Comparison of ENCODE assay signal across 35 cellular contexts in the genomic region with DNA sequence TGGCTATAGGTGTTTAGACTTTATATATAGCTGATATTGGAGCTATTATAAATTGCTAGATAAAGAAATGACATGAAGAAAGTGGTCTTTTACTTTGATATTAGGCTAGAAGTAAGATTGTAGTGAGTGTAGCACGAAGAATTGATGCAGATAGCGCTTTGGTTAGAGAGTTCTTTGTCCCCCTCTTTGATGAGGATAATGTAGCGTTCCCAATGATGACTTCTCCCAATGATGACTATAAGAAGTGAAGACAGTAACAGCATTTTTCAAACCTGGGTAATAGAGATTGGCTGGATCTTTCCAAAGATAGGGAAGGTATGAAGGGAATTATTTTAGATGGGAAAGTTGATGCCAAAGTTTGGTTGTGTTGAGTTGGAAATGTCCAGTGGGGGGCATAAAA.
"Had no signal": no experiment of that assay in that cellular context is flagged by ENCODE, and none has a peak within 500 bp of the region (broad histone marks: within the 10 kb centered on the region; RNA-seq: fewer than 3 reads in every experiment).

No MANE protein-coding gene starts in this region.

- FAIRE-seq: astrocyte, RCC 7860 had no signal

- H3K4me1 ChIP-seq: breast epithelium had no signal

- H3K27me3 ChIP-seq: body of pancreas, breast epithelium had no signal

- DNase-seq: activated B cell treated with CpG ODN at 0.5 μM for 24 hours; activated CD4-positive, alpha-beta memory T cell treated with anti-CD3 and anti-CD28 coated beads for 36 hours; activated CD4-positive, alpha-beta T cell treated with anti-CD3 and anti-CD28 coated beads for 4 hours; activated CD4-positive, alpha-beta T cell treated with anti-CD3 and anti-CD28 coated beads, Interleukin-2, amount 50 U/mL, for 1 hour; activated CD4-positive, CD25-positive, alpha-beta regulatory T cell treated with anti-CD3 and anti-CD28 coated beads, Interleukin-2, amount 50 U/mL, for 72 hours; activated CD8-positive, alpha-beta memory T cell treated with anti-CD3 and anti-CD28 coated beads, Interleukin-2, amount 50 U/mL, for 4 hours; activated gamma-delta T cell; activated naive CD4-positive, alpha-beta T cell treated with Interleukin-2 at 50 U/mL for 16 hours; activated naive CD8-positive, alpha-beta T cell treated with anti-CD3 and anti-CD28 coated beads, Interleukin-2, amount 10 ng/mL, durations not matched to agents 7 days and 5 days; activated T-cell treated with anti-CD3 and anti-CD28 coated beads, Interleukin-2, amount 50 U/mL, for 48 hours; amygdala; body of pancreas; KG1; NCI-H1092 treated with DMSO at 0.1 percent for 48 hours; NCI-H1417; NCI-H146; NCI-H187; NCI-H2029 treated with DMSO at 0.1 percent for 48 hours; NCI-H2107; NCI-H2171; NCI-H2227 treated with DMSO at 0.1 percent for 48 hours; NCI-H446; NCI-H510A treated with DMSO at 0.1 percent for 48 hours; PC-3; SW 1271; T-helper 1 cell; T-helper 9 cell had no signal

- H3K9me3 ChIP-seq: body of pancreas, breast epithelium had no signal

- H3K4me3 Mint-ChIP-seq: activated B cell treated with CpG ODN at 0.5 μM for 24 hours; activated CD4-positive, alpha-beta memory T cell treated with anti-CD3 and anti-CD28 coated beads for 36 hours; activated naive CD4-positive, alpha-beta T cell treated with anti-CD3 and anti-CD28 coated beads, Interleukin-2, amount 50 U/mL, for 24 hours; activated naive CD8-positive, alpha-beta T cell treated with anti-CD3 and anti-CD28 coated beads, Interleukin-2, amount 10 ng/mL, durations not matched to agents 7 days and 5 days had no signal

- H3K27me3 Mint-ChIP-seq: activated B cell treated with CpG ODN at 0.5 μM for 24 hours; activated CD4-positive, alpha-beta memory T cell treated with anti-CD3 and anti-CD28 coated beads for 36 hours; activated naive CD4-positive, alpha-beta T cell treated with anti-CD3 and anti-CD28 coated beads, Interleukin-2, amount 50 U/mL, for 24 hours; activated naive CD8-positive, alpha-beta T cell treated with anti-CD3 and anti-CD28 coated beads, Interleukin-2, amount 10 ng/mL, durations not matched to agents 7 days and 5 days had no signal

- ATAC-seq: body of pancreas, PC-3, Right ventricle myocardium inferior had no signal

- H3K9me3 Mint-ChIP-seq: activated B cell treated with CpG ODN at 0.5 μM for 24 hours; activated CD4-positive, alpha-beta memory T cell treated with anti-CD3 and anti-CD28 coated beads for 36 hours; activated naive CD4-positive, alpha-beta T cell treated with anti-CD3 and anti-CD28 coated beads, Interleukin-2, amount 50 U/mL, for 24 hours; activated naive CD8-positive, alpha-beta T cell treated with anti-CD3 and anti-CD28 coated beads, Interleukin-2, amount 10 ng/mL, durations not matched to agents 7 days and 5 days; activated T-helper 2 cell treated with anti-CD3 and anti-CD28 coated beads, Interferon-gamma antibody, Interleukin-2, Interleukin-4, amounts not matched to agents 10 μg/mL and 5 μg/mL and 100 μg/mL, durations not matched to agents 14 hours and 24 hours and 36 hours had no signal

- H3K36me3 ChIP-seq: breast epithelium had no signal

- H3K27ac Mint-ChIP-seq: activated B cell treated with CpG ODN at 0.5 μM for 24 hours; activated CD4-positive, alpha-beta memory T cell treated with anti-CD3 and anti-CD28 coated beads for 36 hours; activated naive CD4-positive, alpha-beta T cell treated with anti-CD3 and anti-CD28 coated beads, Interleukin-2, amount 50 U/mL, for 24 hours; activated naive CD8-positive, alpha-beta T cell treated with anti-CD3 and anti-CD28 coated beads, Interleukin-2, amount 10 ng/mL, durations not matched to agents 7 days and 5 days; activated T-helper 2 cell treated with anti-CD3 and anti-CD28 coated beads, Interferon-gamma antibody, Interleukin-2, Interleukin-4, amounts not matched to agents 10 μg/mL and 5 μg/mL and 100 μg/mL, durations not matched to agents 14 hours and 24 hours and 36 hours had no signal

- H3K27ac ChIP-seq: body of pancreas, breast epithelium, RWPE1, VCaP had no signal

- H3K4me3 ChIP-seq: body of pancreas had no signal
